In genomic region chr1:143803904-143804539, GRCh38 we compare ENCODE assay signal across 8 cellular contexts.
DNase-seq lines count a peak whose midpoint lies in the region; ATAC-seq and TF ChIP-seq lines count a peak whose summit lies in the region.
"Not testable (repeated sequence)": the region's sequence is repeated elsewhere in the genome, so short reads cannot be mapped to it uniquely, and the experiment has no call there.

No MANE protein-coding gene starts in this region.

- not testable (repeated sequence) for H3K9me3 ChIP-seq in SJSA1 (replicated peaks); uterus

- H3K36me3 ChIP-seq in GM06990 (ENCODE audit: control insufficient read depth, insufficient read depth, low read length); SJSA1; kidney epithelial cell (ENCODE audit: control insufficient read depth, insufficient read depth, low read length); uterus: not testable (repeated sequence)

- intact Hi-C loops in uterus (cut with DNase I; ENCODE audit: low total_unique reads), result not testable (repeated sequence)

- DNase-seq in GM06990 (ENCODE audit: extremely low read depth, insufficient read length) (peak; percentile 24), SJSA1 (ENCODE audit: low read depth in 1 of 2, low spot score in 2 of 2) (peak; percentile 22 to 44), pulmonary artery endothelial cell (ENCODE audit: low read depth, low spot score) (peak; percentile 0), uterus (peak; percentile 11 to 15)
- DNase-seq in activated naive CD4-positive, alpha-beta T cell treated with Interleukin-2 at 50 U/mL for 16 hours, result peak; percentile 16
- not testable (repeated sequence) for DNase-seq in kidney epithelial cell (ENCODE audit: low read depth)

- H3K27me3 ChIP-seq in GM06990 (replicated peaks; ENCODE audit: control insufficient read depth, insufficient read depth, low read length); SJSA1 (replicated peaks); kidney epithelial cell (ENCODE audit: control insufficient read depth, insufficient read depth, low read length); uterus: not testable (repeated sequence)

- ATAC-seq in HG02973 (IDR thresholded peaks at IDR 0.05; ENCODE audit: unreplicated experiment) (peak; percentile 53), esophagus mucosa (peak; percentile 81)

- H3K4me3 ChIP-seq in GM06990 (replicated peaks; ENCODE audit: low read depth, low read length) (peak overlapping the region; percentile 54), kidney epithelial cell (ENCODE audit: low read depth, low read length) (peak overlapping the region; percentile 42), uterus (peak overlapping the region in 1 of 2 donors; percentile 24)
- H3K4me3 ChIP-seq in SJSA1, result not testable (repeated sequence)

- not testable (repeated sequence) for TF ChIP-seq CTCF in GM06990 (IDR thresholded peaks at IDR 0.05; ENCODE audit: insufficient read depth, low read length, poor library complexity, severe bottlenecking); kidney epithelial cell (IDR thresholded peaks at IDR 0.05; ENCODE audit: insufficient read depth, low read length, poor library complexity, severe bottlenecking); uterus (IDR thresholded peaks at IDR 0.05)

- H3K27ac ChIP-seq in SJSA1, result not testable (repeated sequence)
- H3K27ac ChIP-seq in uterus, result peak overlapping the region in 1 of 2 donors; percentile 57

- H3K4me1 ChIP-seq in SJSA1 (replicated peaks); uterus: not testable (repeated sequence)

- TF ChIP-seq POLR2A in uterus (IDR thresholded peaks at IDR 0.05), result not testable (repeated sequence)
